9 cellular contexts compared by ENCODE assay signal in the genomic region with DNA sequence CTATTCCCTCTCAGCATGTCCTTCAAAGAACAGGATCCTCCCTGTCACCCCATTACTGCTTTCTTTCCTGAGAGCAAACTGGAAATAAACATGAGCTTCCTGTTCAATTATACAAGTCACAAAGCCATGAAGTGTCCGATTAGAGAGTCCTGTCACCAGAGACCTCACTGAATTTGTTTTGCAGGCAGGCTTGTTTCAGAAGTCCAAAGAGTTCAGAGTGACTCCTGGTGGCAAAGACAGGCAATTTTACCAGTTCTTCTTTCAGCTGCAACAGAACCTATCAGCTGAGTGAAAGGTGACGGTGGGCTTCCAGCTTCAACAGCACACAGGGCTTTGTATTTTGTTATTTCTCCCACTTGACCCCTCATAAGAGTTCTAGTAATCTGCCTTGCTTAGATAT. TPM values are rescaled to one million over a fixed set of nuclear protein-coding genes. Genes with fewer than 3 reads are reported as not detected.
DNase-seq lines count a peak whose midpoint lies in the region; ATAC-seq and TF ChIP-seq lines count a peak whose summit lies in the region.
"Had no signal": no experiment of that assay in that cellular context is flagged by ENCODE, and none has a peak within 500 bp of the region (broad histone marks: within the 10 kb centered on the region; RNA-seq: fewer than 3 reads in every experiment).

No MANE protein-coding gene starts in this region.

- no peak overlapping the region for H3K4me2 ChIP-seq in neural progenitor cell

- ATAC-seq in HG03196 (IDR thresholded peaks at IDR 0.05; ENCODE audit: unreplicated experiment), result no peak

- TF ChIP-seq POLR2A in esophagus muscularis mucosa (IDR thresholded peaks at IDR 0.05; ENCODE audit: low read depth), result no peak

- H3K36me3 Mint-ChIP-seq in neural progenitor cell, result peaks cover 19% of the 10 kb centered on the region
- H3K36me3 Mint-ChIP-seq in activated CD4-positive, alpha-beta memory T cell treated with anti-CD3 and anti-CD28 coated beads, Interleukin-2, amount 10 ng/mL, durations not matched to agents 7 days and 5 days (ENCODE audit: low read depth), result peaks cover 54% of the 10 kb centered on the region
- peaks cover 41% of the 10 kb centered on the region for H3K36me3 Mint-ChIP-seq in Caco-2 (ENCODE audit: insufficient read depth, unreplicated experiment)

- no peak overlapping the region for H2AFZ ChIP-seq in neural progenitor cell (replicated peaks)

- BruUV-seq in Caco-2 (replicated peaks; lab: Mats Ljungman, UMichigan), result no TSS peak

- TF ChIP-seq EP300 in esophagus muscularis mucosa (IDR thresholded peaks at IDR 0.05), result no peak

- intact Hi-C loops in esophagus muscularis mucosa (cut with DNase I), result loop anchor here (10.0 kb wide), 1 partner anchor 381 kb away; no protein-coding TSS in a partner anchor
- intact Hi-C loops in Caco-2 (cut with micrococcal nuclease; ENCODE audit: unreplicated experiment), result loop anchor here (1.0 to 10.0 kb wide), 3 partner anchors 82 to 449 kb away; partner anchors contain the start of gene UBA1

- H4K20me1 ChIP-seq in neural progenitor cell (ENCODE audit: low read depth), result peaks cover 9% of the 10 kb centered on the region

- CTCF ChIA-PET in activated CD4-positive, alpha-beta memory T cell treated with anti-CD3 and anti-CD28 coated beads, Interleukin-2, amount 10 ng/mL, durations not matched to agents 7 days and 5 days (lab: Charles Lee), result interaction anchor here (0.8 to 2.1 kb wide), 4 partner anchors 13 to 147 kb away, joined by 3 to 8 read pairs (median 4); no protein-coding TSS in a partner anchor
- CTCF ChIA-PET in Caco-2 (lab: Charles Lee), result interaction anchor here (0.7 to 1.4 kb wide), 2 partner anchors 88 to 108 kb away, joined by 3 read pairs; no protein-coding TSS in a partner anchor

- H3K9me3 Mint-ChIP-seq in neural progenitor cell, result peaks cover 27% of the 10 kb centered on the region
- H3K9me3 Mint-ChIP-seq in activated CD4-positive, alpha-beta memory T cell treated with anti-CD3 and anti-CD28 coated beads, Interleukin-2, amount 10 ng/mL, durations not matched to agents 7 days and 5 days, result no peaks in the 10 kb centered on the region
- H3K9me3 Mint-ChIP-seq in Caco-2 (ENCODE audit: unreplicated experiment), result no peaks in the 10 kb centered on the region

- no peak overlapping the region for H3K4me3 ChIP-seq in esophagus muscularis mucosa
- H3K4me3 ChIP-seq in neural progenitor cell, result no peak overlapping the region
- no peak overlapping the region for H3K4me3 ChIP-seq in Caco-2 (ENCODE audit: low read depth, low read length)
- H3K4me3 ChIP-seq: ovary, SJSA1 had no signal

- H3K27ac ChIP-seq in esophagus muscularis mucosa (replicated peaks in 1 of 4), result no peak overlapping the region
- H3K27ac ChIP-seq in neural progenitor cell, result no peak overlapping the region
- H3K27ac ChIP-seq: ovary, SJSA1 had no signal

- H3K27me3 Mint-ChIP-seq in neural progenitor cell (ENCODE audit: insufficient read depth, low read depth) (peaks cover 10% of the 10 kb centered on the region), Caco-2 (ENCODE audit: insufficient read depth, unreplicated experiment) (no peaks in the 10 kb centered on the region)
- no peaks in the 10 kb centered on the region for H3K27me3 Mint-ChIP-seq in activated CD4-positive, alpha-beta memory T cell treated with anti-CD3 and anti-CD28 coated beads, Interleukin-2, amount 10 ng/mL, durations not matched to agents 7 days and 5 days

- peak; percentile 5 for DNase-seq in NCI-H69 (lab: John Stamatoyannopoulos, UW)
- DNase-seq in esophagus muscularis mucosa (ENCODE audit: extremely low spot score), result no peak
- DNase-seq in neural progenitor cell (ENCODE audit: low spot score), result peak; percentile 36
- no peak for DNase-seq in activated CD4-positive, alpha-beta memory T cell treated with anti-CD3 and anti-CD28 coated beads, Interleukin-2, amount 10 ng/mL, durations not matched to agents 7 days and 5 days
- no peak for DNase-seq in Caco-2

- peaks cover 3 to 26% (median 24%) of the 10 kb centered on the region in 4 donors for H3K36me3 ChIP-seq in esophagus muscularis mucosa
- no peaks in the 10 kb centered on the region for H3K36me3 ChIP-seq in neural progenitor cell
- no peaks in the 10 kb centered on the region; the same call in 1 of the 2 replicates for H3K36me3 ChIP-seq in Caco-2 (ENCODE audit: control insufficient read depth, insufficient read depth, low read length)
- H3K36me3 ChIP-seq: ovary had no signal

- POLR2A ChIA-PET in activated CD4-positive, alpha-beta memory T cell treated with anti-CD3 and anti-CD28 coated beads, Interleukin-2, amount 10 ng/mL, durations not matched to agents 7 days and 5 days (lab: Charles Lee), result interaction anchor here (0.8 to 1.7 kb wide), 3 partner anchors 9 to 39 kb away, joined by 3 to 4 read pairs (median 3); no protein-coding TSS in a partner anchor
- POLR2A ChIA-PET in Caco-2 (lab: Charles Lee), result no interaction called here

- H3K4me3 Mint-ChIP-seq in neural progenitor cell, result no peak overlapping the region
- no peak overlapping the region for H3K4me3 Mint-ChIP-seq in activated CD4-positive, alpha-beta memory T cell treated with anti-CD3 and anti-CD28 coated beads, Interleukin-2, amount 10 ng/mL, durations not matched to agents 7 days and 5 days
- no peak overlapping the region for H3K4me3 Mint-ChIP-seq in Caco-2 (ENCODE audit: unreplicated experiment)

- peaks cover 0 to 15% (median 0%) of the 10 kb centered on the region in 4 donors for H3K9me3 ChIP-seq in esophagus muscularis mucosa
- no peaks in the 10 kb centered on the region for H3K9me3 ChIP-seq in neural progenitor cell (ENCODE audit: low read depth)
- no peaks in the 10 kb centered on the region for H3K9me3 ChIP-seq in Caco-2
- H3K9me3 ChIP-seq: ovary, SJSA1 had no signal

- H3K4me1 ChIP-seq in esophagus muscularis mucosa (peaks cover 6 to 23% (median 13%) of the 10 kb centered on the region in 4 donors), neural progenitor cell (no peaks in the 10 kb centered on the region), Caco-2 (no peaks in the 10 kb centered on the region)

- H3K9ac ChIP-seq in neural progenitor cell, result no peak overlapping the region

- H3K4me1 Mint-ChIP-seq in neural progenitor cell (peaks cover 10% of the 10 kb centered on the region), Caco-2 (ENCODE audit: low read depth, unreplicated experiment) (peaks cover 6% of the 10 kb centered on the region)
- H3K4me1 Mint-ChIP-seq in activated CD4-positive, alpha-beta memory T cell treated with anti-CD3 and anti-CD28 coated beads, Interleukin-2, amount 10 ng/mL, durations not matched to agents 7 days and 5 days, result peaks cover 46% of the 10 kb centered on the region

- TF ChIP-seq CTCF in GM12872 (IDR thresholded peaks at IDR 0.05; ENCODE audit: insufficient read depth, low read depth, low read length) (peak; percentile 31; the same call in 1 of the 3 replicates), esophagus muscularis mucosa (IDR thresholded peaks at IDR 0.05) (peak; percentile 14 to 40 (median 28)), neural progenitor cell (IDR thresholded peaks at IDR 0.05) (peak; percentile 43), Caco-2 (IDR thresholded peaks at IDR 0.05; ENCODE audit: insufficient read depth in 1 of 2, low read depth in 1 of 2, low read length in 1 of 2, severe bottlenecking in 1 of 2, unreplicated experiment in 1 of 2) (peak in 1 of 2 experiments; percentile 29)

- H3K79me2 ChIP-seq in neural progenitor cell (ENCODE audit: low read depth), result peaks cover 22% of the 10 kb centered on the region

- H3K27me3 ChIP-seq in esophagus muscularis mucosa (peaks cover 0 to 6% (median 0%) of the 10 kb centered on the region in 4 donors), neural progenitor cell (no peaks in the 10 kb centered on the region), Caco-2 (replicated peaks; ENCODE audit: control insufficient read depth, insufficient read depth, low read length) (no peaks in the 10 kb centered on the region)
- H3K27me3 ChIP-seq: ovary, SJSA1 had no signal

- WGBS in esophagus muscularis mucosa, result 28% methylated on average over 2 of the region's 2 CpGs

- H3F3A ChIP-seq in neural progenitor cell (ENCODE audit: low read depth), result no peaks in the 10 kb centered on the region

- H3K27ac Mint-ChIP-seq in neural progenitor cell (no peak overlapping the region), Caco-2 (ENCODE audit: unreplicated experiment) (no peak overlapping the region)
- H3K27ac Mint-ChIP-seq in activated CD4-positive, alpha-beta memory T cell treated with anti-CD3 and anti-CD28 coated beads, Interleukin-2, amount 10 ng/mL, durations not matched to agents 7 days and 5 days, result no peak overlapping the region

RNA-seq across cellular contexts. Expression of gene ELK1, which starts 6.4 kb away (rescaled TPM):
- 10 to 100 TPM; 19.1 to 35.3 (median 25.1) TPM for total RNA-seq in esophagus muscularis mucosa
- 16.6 and 28.9 TPM in 2 replicates for total RNA-seq in neural progenitor cell (ENCODE audit: low replicate concordance)
- total RNA-seq in activated CD4-positive, alpha-beta memory T cell treated with anti-CD3 and anti-CD28 coated beads, Interleukin-2, amount 10 ng/mL, durations not matched to agents 7 days and 5 days, result 10 to 100 TPM; 68.9 to 74.9 TPM
- 28.9 and 29.3 TPM in 2 replicates for total RNA-seq in Caco-2 (2022)

RNA-seq across cellular contexts. Expression of gene CFP, which starts 14.2 kb away (rescaled TPM):
- total RNA-seq in esophagus muscularis mucosa (10 to 100 TPM in 2 of 4 donors, 1 to 10 TPM in 2; 6.8 to 16.1 (median 9.9) TPM), neural progenitor cell (ENCODE audit: low replicate concordance) (0.06 and 0.40 TPM in 2 replicates), Caco-2 (2022) (0.34 and 0.88 TPM in 2 replicates)
- 10 to 100 TPM; 15.7 to 18.6 TPM for total RNA-seq in activated CD4-positive, alpha-beta memory T cell treated with anti-CD3 and anti-CD28 coated beads, Interleukin-2, amount 10 ng/mL, durations not matched to agents 7 days and 5 days

RNA-seq across cellular contexts. Expression of gene UXT, which starts 15.1 kb away (rescaled TPM):
- total RNA-seq in esophagus muscularis mucosa (10 to 100 TPM; 75.9 to 98.0 (median 90.4) TPM), neural progenitor cell (ENCODE audit: low replicate concordance) (88.5 and 91.9 TPM in 2 replicates), Caco-2 (2022) (116 and 120 TPM in 2 replicates)
- total RNA-seq in activated CD4-positive, alpha-beta memory T cell treated with anti-CD3 and anti-CD28 coated beads, Interleukin-2, amount 10 ng/mL, durations not matched to agents 7 days and 5 days, result 100 to 1,000 TPM; 162 to 167 TPM

RNA-seq across cellular contexts. Expression of gene SYN1, which starts 24.3 kb away (rescaled TPM):
- total RNA-seq in esophagus muscularis mucosa (under 1 TPM; 0.42 to 0.98 (median 0.56) TPM), neural progenitor cell (ENCODE audit: low replicate concordance) (0.53 TPM in 1 of 2 replicates, not detected in the other), Caco-2 (2022) (not detected in 2 replicates)
- under 1 TPM; 0.18 to 0.40 TPM for total RNA-seq in activated CD4-positive, alpha-beta memory T cell treated with anti-CD3 and anti-CD28 coated beads, Interleukin-2, amount 10 ng/mL, durations not matched to agents 7 days and 5 days

Comparison
In these comparisons a context has a peak if more than half of its experiments do, and no peak if none do; other contexts are left out.
1. DNase-seq: peak in NCI-H69 (single experiment) and neural progenitor cell (single experiment); none in esophagus muscularis mucosa (single experiment), activated CD4-positive, alpha-beta memory T cell treated with anti-CD3 and anti-CD28 coated beads, Interleukin-2, amount 10 ng/mL, durations not matched to agents 7 days and 5 days (single experiment) and Caco-2 (0 of 2).